Comparison of ENCODE assay signal across 25 cellular contexts in genomic region chr1:179101566-179101965, GRCh38. TPM values are rescaled to one million over a fixed set of nuclear protein-coding genes. Genes with fewer than 3 reads are reported as not detected.
DNase-seq lines count a peak whose midpoint lies in the region; ATAC-seq and TF ChIP-seq lines count a peak whose summit lies in the region.
"Had no signal": no experiment of that assay in that cellular context is flagged by ENCODE, and none has a peak within 500 bp of the region (broad histone marks: within the 10 kb centered on the region; RNA-seq: fewer than 3 reads in every experiment).

No MANE protein-coding gene starts in this region.

- H3K36me3 Mint-ChIP-seq in HFFc6 (ENCODE audit: low read depth), result peaks cover 50% of the 10 kb centered on the region

- H3K27ac ChIP-seq in psoas muscle (no peak overlapping the region), Peyer's patch (no peak overlapping the region)
- H3K27ac ChIP-seq: BLaER1 had no signal

- H3K4me3 Mint-ChIP-seq in HFFc6, result no peak overlapping the region
- H3K4me3 Mint-ChIP-seq: CD14-positive monocyte; CD4-positive, alpha-beta memory T cell; CD4-positive, CD25-positive, alpha-beta regulatory T cell; CD8-positive, alpha-beta memory T cell had no signal

- no peak for TF ChIP-seq CTCF in HFFc6 (IDR thresholded peaks at IDR 0.05)
- TF ChIP-seq CTCF in fibroblast of mammary gland (conservative IDR thresholded peaks at IDR 0.05; ENCODE audit: control insufficient read depth, insufficient read depth, low read depth, low read length), result no peak
- TF ChIP-seq CTCF in psoas muscle (IDR thresholded peaks at IDR 0.05), result no peak
- TF ChIP-seq CTCF in Peyer's patch (IDR thresholded peaks at IDR 0.05), result no peak

- H3K4me3 ChIP-seq in fibroblast of mammary gland (ENCODE audit: control insufficient read depth, low read depth, low read length) (no peak overlapping the region), psoas muscle (no peak overlapping the region), Peyer's patch (no peak overlapping the region)
- H3K4me3 ChIP-seq: BLaER1, GM12878 had no signal

- 40 to 60% (median 45%) methylated on average over 4 of the region's 4 CpGs for whole genome bisulfite sequencing in psoas muscle, 3 donors

- H3K27me3 ChIP-seq in psoas muscle (ENCODE audit: insufficient read depth in 3 of 3, low read length in 2 of 3) (no peaks in the 10 kb centered on the region), Peyer's patch (no peaks in the 10 kb centered on the region)
- H3K27me3 ChIP-seq: BE2C, BLaER1 had no signal

- H3K4me1 ChIP-seq in psoas muscle, result peaks cover 9% of the 10 kb centered on the region
- H3K4me1 ChIP-seq in Peyer's patch, result no peaks in the 10 kb centered on the region
- H3K4me1 ChIP-seq: BE2C had no signal

- H3K9me3 ChIP-seq in psoas muscle (no peaks in the 10 kb centered on the region), Peyer's patch (no peaks in the 10 kb centered on the region)
- H3K9me3 ChIP-seq: BE2C, BLaER1 had no signal

- H3K4me1 Mint-ChIP-seq in HFFc6 (ENCODE audit: low read depth), result peaks cover 22% of the 10 kb centered on the region
- H3K4me1 Mint-ChIP-seq: CD14-positive monocyte; CD4-positive, alpha-beta memory T cell; CD8-positive, alpha-beta memory T cell had no signal

- DNase-seq in HFFc6 (no peak), fibroblast of mammary gland (ENCODE audit: low read depth) (peak; percentile 33), psoas muscle (no peak), HCEC 1CT (no peak), Peyer's patch (no peak), NOMO-1 treated with dmso at 0.1 percent for 144 hours (lab: John Stamatoyannopoulos, UW; ENCODE audit: unreplicated experiment) (no peak)
- DNase-seq: 8988T; ACHN; BE2C; C1 segment of cervical spinal cord; CD4-positive, alpha-beta memory T cell; CD4-positive, CD25-positive, alpha-beta regulatory T cell; CD8-positive, alpha-beta memory T cell; COR-L47; DMS 273 treated with DMSO at 0.1 percent for 48 hours; DMS153; DMS53; DMS79; DND-41; EL; GDM1 had no signal

- H3K27ac Mint-ChIP-seq in HFFc6, result peak overlapping the region; percentile 55; the same call in 1 of the 2 replicates
- H3K27ac Mint-ChIP-seq: CD4-positive, CD25-positive, alpha-beta regulatory T cell had no signal

- ATAC-seq in psoas muscle, result peak; percentile 73 to 89 (median 84)
- ATAC-seq in HG03039 (IDR thresholded peaks at IDR 0.05; ENCODE audit: unreplicated experiment), result no peak
- ATAC-seq: GM12878 had no signal

- H3K36me3 ChIP-seq in psoas muscle (ENCODE audit: insufficient read depth in 1 of 2, low read depth in 1 of 2), result peaks cover 15 to 23% of the 10 kb centered on the region in 2 donors
- peaks cover 0 to 16% (median 0%) of the 10 kb centered on the region in 3 donors for H3K36me3 ChIP-seq in Peyer's patch

- intact Hi-C loops in psoas muscle (cut with DNase I), result no loop called here

- TF ChIP-seq POLR2A in Peyer's patch (IDR thresholded peaks at IDR 0.05), result no peak

- H3K27me3 Mint-ChIP-seq in HFFc6 (ENCODE audit: insufficient read depth), result peaks cover 13% of the 10 kb centered on the region
- H3K27me3 Mint-ChIP-seq: CD4-positive, alpha-beta memory T cell; CD4-positive, CD25-positive, alpha-beta regulatory T cell; CD8-positive, alpha-beta memory T cell had no signal

- no peaks in the 10 kb centered on the region for H3K9me3 Mint-ChIP-seq in HFFc6
- H3K9me3 Mint-ChIP-seq: CD14-positive monocyte; CD4-positive, alpha-beta memory T cell; CD4-positive, CD25-positive, alpha-beta regulatory T cell; CD8-positive, alpha-beta memory T cell had no signal

RNA-seq across cellular contexts. Expression of gene TOR3A, which starts 19.7 kb away (rescaled TPM):
- 10 to 100 TPM; 21.4 to 27.6 (median 24.5) TPM for total RNA-seq in HFFc6 (2021; fragmentation: NEBNext Ultra II Directional; extraction: Animal tissue kit (Norgen Biotek cat#: 25700))
- 10 to 100 TPM; 16.5 to 36.0 (median 24.9) TPM for total RNA-seq in psoas muscle
- polyA plus RNA-seq in psoas muscle, result 10 to 100 TPM; 13.5 to 23.4 (median 16.2) TPM
- total RNA-seq in Peyer's patch, result 10 to 100 TPM; 19.2 to 42.9 (median 33.9) TPM
